In the genomic region with DNA sequence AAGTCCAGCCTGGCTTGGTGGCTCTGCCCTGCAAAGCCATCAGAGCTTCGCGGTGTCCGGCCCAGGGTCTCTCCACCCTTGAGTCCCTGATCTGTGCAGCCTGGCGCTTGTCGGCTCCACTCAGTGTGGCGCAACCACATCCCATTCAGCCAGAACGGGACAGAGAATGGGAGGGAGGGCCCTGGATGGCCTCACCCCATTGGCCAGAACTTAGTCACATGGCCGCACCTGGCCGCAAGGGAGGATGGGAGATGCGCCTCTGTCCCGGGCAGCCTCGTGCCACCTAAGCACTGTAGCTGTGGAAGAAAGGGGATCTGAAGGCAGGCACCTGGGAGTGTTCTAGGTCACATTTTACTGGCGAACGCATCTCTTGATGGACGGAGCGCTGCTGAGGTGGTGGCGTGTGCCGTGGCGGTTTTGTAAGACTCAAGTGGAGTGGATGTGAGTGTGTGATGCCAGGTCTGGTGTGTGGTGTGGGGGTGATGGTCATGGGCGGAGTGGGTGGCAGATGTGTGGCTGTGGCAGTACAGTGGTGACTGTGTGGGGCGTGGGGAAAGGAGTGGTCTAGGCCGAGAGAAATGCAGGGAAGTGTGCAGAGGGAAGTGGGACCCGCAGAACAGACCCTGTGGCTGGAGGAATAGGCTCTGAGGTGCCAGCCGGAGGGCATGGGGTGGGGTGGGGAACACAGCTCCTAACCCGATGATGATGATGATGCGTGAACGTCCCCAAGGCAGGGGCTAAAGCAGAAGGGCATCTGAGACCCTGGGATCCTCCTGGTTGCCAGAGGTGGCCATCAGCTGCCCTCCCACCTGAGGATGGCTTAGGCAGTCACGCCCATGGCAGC, we compare ENCODE assay signal across 1 cellular context.
TF ChIP-seq lines count a peak whose summit lies in the region.

No MANE protein-coding gene starts in this region.

TF ChIP-seq in K562, 482 proteins besides CTCF, POLR2A, EP300 and RAD21 (continued from another document and continues in another):
- TF ChIP-seq, protein P1, sequence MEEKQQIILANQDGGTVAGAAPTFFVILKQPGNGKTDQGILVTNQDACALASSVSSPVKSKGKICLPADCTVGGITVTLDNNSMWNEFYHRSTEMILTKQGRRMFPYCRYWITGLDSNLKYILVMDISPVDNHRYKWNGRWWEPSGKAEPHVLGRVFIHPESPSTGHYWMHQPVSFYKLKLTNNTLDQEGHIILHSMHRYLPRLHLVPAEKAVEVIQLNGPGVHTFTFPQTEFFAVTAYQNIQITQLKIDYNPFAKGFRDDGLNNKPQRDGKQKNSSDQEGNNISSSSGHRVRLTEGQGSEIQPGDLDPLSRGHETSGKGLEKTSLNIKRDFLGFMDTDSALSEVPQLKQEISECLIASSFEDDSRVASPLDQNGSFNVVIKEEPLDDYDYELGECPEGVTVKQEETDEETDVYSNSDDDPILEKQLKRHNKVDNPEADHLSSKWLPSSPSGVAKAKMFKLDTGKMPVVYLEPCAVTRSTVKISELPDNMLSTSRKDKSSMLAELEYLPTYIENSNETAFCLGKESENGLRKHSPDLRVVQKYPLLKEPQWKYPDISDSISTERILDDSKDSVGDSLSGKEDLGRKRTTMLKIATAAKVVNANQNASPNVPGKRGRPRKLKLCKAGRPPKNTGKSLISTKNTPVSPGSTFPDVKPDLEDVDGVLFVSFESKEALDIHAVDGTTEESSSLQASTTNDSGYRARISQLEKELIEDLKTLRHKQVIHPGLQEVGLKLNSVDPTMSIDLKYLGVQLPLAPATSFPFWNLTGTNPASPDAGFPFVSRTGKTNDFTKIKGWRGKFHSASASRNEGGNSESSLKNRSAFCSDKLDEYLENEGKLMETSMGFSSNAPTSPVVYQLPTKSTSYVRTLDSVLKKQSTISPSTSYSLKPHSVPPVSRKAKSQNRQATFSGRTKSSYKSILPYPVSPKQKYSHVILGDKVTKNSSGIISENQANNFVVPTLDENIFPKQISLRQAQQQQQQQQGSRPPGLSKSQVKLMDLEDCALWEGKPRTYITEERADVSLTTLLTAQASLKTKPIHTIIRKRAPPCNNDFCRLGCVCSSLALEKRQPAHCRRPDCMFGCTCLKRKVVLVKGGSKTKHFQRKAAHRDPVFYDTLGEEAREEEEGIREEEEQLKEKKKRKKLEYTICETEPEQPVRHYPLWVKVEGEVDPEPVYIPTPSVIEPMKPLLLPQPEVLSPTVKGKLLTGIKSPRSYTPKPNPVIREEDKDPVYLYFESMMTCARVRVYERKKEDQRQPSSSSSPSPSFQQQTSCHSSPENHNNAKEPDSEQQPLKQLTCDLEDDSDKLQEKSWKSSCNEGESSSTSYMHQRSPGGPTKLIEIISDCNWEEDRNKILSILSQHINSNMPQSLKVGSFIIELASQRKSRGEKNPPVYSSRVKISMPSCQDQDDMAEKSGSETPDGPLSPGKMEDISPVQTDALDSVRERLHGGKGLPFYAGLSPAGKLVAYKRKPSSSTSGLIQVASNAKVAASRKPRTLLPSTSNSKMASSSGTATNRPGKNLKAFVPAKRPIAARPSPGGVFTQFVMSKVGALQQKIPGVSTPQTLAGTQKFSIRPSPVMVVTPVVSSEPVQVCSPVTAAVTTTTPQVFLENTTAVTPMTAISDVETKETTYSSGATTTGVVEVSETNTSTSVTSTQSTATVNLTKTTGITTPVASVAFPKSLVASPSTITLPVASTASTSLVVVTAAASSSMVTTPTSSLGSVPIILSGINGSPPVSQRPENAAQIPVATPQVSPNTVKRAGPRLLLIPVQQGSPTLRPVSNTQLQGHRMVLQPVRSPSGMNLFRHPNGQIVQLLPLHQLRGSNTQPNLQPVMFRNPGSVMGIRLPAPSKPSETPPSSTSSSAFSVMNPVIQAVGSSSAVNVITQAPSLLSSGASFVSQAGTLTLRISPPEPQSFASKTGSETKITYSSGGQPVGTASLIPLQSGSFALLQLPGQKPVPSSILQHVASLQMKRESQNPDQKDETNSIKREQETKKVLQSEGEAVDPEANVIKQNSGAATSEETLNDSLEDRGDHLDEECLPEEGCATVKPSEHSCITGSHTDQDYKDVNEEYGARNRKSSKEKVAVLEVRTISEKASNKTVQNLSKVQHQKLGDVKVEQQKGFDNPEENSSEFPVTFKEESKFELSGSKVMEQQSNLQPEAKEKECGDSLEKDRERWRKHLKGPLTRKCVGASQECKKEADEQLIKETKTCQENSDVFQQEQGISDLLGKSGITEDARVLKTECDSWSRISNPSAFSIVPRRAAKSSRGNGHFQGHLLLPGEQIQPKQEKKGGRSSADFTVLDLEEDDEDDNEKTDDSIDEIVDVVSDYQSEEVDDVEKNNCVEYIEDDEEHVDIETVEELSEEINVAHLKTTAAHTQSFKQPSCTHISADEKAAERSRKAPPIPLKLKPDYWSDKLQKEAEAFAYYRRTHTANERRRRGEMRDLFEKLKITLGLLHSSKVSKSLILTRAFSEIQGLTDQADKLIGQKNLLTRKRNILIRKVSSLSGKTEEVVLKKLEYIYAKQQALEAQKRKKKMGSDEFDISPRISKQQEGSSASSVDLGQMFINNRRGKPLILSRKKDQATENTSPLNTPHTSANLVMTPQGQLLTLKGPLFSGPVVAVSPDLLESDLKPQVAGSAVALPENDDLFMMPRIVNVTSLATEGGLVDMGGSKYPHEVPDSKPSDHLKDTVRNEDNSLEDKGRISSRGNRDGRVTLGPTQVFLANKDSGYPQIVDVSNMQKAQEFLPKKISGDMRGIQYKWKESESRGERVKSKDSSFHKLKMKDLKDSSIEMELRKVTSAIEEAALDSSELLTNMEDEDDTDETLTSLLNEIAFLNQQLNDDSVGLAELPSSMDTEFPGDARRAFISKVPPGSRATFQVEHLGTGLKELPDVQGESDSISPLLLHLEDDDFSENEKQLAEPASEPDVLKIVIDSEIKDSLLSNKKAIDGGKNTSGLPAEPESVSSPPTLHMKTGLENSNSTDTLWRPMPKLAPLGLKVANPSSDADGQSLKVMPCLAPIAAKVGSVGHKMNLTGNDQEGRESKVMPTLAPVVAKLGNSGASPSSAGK (IDR thresholded peaks at IDR 0.05): peak; percentile 95
- TF ChIP-seq MLX (CRISPR knock-in tag; conservative IDR thresholded peaks at IDR 0.05) (no peak), MCM5 (IDR thresholded peaks at IDR 0.05; ENCODE audit: low read depth) (no peak), ZC3H11A (IDR thresholded peaks at IDR 0.05; ENCODE audit: low read depth, low read length) (no peak), DMBX1 (CRISPR knock-in tag; IDR thresholded peaks at IDR 0.05; ENCODE audit: borderline replicate concordance) (no peak), RCOR1 (IDR thresholded peaks at IDR 0.05; ENCODE audit: borderline replicate concordance in 1 of 2, low read depth in 2 of 2, low read length in 2 of 2) (no peak), ZBTB5 (IDR thresholded peaks at IDR 0.05) (no peak), KAT8 (IDR thresholded peaks at IDR 0.05; ENCODE audit: low read depth) (no peak), E4F1 (CRISPR knock-in tag; IDR thresholded peaks at IDR 0.05; ENCODE audit: borderline replicate concordance) (no peak), CSDE1 (IDR thresholded peaks at IDR 0.05) (no peak), ZNF134 (CRISPR knock-in tag; conservative IDR thresholded peaks at IDR 0.05) (no peak), CBFB (CRISPR knock-in tag; IDR thresholded peaks at IDR 0.05) (0 out of 2 replicates have a peak, but pooled peaks have one; percentile 76), RNF219 (CRISPR knock-in tag; IDR thresholded peaks at IDR 0.05) (no peak)
- TF ChIP-seq, protein P2, sequence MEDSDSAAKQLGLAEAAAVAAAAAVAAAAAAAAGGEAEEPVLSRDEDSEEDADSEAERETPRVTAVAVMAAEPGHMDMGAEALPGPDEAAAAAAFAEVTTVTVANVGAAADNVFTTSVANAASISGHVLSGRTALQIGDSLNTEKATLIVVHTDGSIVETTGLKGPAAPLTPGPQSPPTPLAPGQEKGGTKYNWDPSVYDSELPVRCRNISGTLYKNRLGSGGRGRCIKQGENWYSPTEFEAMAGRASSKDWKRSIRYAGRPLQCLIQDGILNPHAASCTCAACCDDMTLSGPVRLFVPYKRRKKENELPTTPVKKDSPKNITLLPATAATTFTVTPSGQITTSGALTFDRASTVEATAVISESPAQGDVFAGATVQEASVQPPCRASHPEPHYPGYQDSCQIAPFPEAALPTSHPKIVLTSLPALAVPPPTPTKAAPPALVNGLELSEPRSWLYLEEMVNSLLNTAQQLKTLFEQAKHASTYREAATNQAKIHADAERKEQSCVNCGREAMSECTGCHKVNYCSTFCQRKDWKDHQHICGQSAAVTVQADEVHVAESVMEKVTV (CRISPR knock-in tag; IDR thresholded peaks at IDR 0.05): no peak
- TF ChIP-seq, protein P3, sequence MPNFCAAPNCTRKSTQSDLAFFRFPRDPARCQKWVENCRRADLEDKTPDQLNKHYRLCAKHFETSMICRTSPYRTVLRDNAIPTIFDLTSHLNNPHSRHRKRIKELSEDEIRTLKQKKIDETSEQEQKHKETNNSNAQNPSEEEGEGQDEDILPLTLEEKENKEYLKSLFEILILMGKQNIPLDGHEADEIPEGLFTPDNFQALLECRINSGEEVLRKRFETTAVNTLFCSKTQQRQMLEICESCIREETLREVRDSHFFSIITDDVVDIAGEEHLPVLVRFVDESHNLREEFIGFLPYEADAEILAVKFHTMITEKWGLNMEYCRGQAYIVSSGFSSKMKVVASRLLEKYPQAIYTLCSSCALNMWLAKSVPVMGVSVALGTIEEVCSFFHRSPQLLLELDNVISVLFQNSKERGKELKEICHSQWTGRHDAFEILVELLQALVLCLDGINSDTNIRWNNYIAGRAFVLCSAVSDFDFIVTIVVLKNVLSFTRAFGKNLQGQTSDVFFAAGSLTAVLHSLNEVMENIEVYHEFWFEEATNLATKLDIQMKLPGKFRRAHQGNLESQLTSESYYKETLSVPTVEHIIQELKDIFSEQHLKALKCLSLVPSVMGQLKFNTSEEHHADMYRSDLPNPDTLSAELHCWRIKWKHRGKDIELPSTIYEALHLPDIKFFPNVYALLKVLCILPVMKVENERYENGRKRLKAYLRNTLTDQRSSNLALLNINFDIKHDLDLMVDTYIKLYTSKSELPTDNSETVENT (CRISPR knock-in tag; IDR thresholded peaks at IDR 0.05): no peak
